In the genomic region with DNA sequence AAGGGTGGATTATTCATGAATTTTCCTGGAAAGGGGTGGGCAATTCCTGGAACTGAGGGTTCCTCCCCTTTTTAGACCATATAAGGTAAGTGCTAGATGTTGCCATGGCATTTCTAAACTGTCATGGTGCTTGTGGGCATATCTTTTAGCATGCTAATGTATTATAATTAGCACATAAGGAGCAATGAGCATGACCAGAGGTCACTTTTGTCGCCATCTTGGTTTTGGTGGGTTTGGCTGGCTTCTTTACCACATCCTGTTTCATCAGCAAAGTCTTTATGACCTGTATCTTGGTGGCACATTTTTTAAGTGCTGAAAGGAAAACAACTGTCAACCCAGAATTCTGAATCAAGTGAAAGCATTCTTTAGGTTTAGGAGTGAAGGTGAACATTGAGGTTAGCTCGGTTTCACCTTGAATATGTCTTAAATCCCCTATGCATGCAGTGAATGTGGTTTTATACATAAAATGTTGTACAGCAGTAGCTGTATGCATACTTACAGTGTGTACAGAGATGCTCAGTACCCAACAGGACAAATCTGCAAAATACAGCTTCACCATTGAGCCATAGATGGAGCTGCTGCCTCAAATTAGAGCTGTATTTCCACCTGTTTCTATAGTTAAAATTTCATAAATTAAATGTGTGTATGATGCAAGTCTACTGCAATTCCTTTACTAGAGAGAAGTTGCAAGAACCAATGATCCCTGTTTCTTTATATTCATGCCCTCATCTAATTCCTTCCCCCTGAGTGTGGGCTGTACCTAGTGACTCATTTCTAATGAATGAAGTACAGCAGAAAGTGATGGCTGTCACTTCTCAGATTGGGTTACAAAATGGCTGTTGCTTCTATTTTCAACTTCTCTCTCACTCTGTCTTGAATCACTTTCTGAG, we compare ENCODE assay signal across 1 cellular context.
TF ChIP-seq lines count a peak whose summit lies in the region.

No MANE protein-coding gene starts in this region.

TF ChIP-seq in HepG2, 621 proteins besides CTCF, POLR2A, EP300 and RAD21:
- TF ChIP-seq STAG1 (CRISPR knock-in tag; IDR thresholded peaks at IDR 0.05) (peak; percentile 51), ZNF230 (CRISPR knock-in tag; IDR thresholded peaks at IDR 0.05) (no peak), CEBPB (IDR thresholded peaks at IDR 0.05; ENCODE audit: borderline replicate concordance, low read depth, low read length) (peak; percentile 43; the same call in 1 of the 2 replicates), FOSL2 (CRISPR knock-in tag; IDR thresholded peaks at IDR 0.05) (peak; percentile 65; the same call in 1 of the 2 replicates)
- TF ChIP-seq, protein P1, sequence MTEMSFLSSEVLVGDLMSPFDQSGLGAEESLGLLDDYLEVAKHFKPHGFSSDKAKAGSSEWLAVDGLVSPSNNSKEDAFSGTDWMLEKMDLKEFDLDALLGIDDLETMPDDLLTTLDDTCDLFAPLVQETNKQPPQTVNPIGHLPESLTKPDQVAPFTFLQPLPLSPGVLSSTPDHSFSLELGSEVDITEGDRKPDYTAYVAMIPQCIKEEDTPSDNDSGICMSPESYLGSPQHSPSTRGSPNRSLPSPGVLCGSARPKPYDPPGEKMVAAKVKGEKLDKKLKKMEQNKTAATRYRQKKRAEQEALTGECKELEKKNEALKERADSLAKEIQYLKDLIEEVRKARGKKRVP (CRISPR knock-in tag; IDR thresholded peaks at IDR 0.05), result peak in 1 of 2 experiments; percentile 88; a peak in 2 of 4 replicates
